Comparison of ENCODE assay signal across 8 cellular contexts in the genomic region with DNA sequence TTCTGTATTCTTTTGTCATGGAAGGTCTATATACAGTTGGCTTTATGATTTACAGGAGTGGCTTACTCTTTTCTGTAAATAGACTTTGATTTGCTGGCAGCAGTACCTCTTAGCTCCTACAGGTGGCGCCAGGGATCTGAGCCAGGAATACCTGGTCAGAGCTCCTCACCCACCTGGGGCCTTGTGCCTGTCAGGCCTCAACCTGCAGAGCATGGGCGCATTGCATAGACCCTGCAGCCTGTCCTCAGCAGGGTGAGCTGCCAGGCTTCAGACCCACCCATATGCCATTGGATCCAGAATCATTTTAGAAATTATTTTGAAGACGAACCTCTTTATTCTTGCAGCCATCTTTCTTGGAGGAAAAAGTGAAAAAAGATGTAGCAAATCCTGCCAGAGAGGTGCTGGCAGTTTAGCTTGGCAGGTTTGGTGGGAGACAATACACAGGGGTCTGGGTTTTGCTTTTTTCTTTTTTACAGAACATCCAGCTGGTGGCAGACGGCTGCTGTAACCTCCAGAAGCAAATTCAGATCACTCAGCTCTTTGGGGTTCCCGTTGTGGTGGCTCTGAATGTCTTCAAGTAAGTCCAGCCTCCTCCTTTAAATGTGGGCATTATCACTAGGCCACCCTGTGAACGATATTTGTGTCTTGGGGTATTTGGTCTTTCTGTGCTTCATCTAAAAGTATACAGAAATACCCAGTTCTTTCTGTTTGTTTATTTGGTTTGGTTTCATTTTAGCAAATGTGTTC.
A peak's percentile ranks its signal among the peaks of the same experiment; 100 is the strongest.
DNase-seq lines count a peak whose midpoint lies in the region; ATAC-seq, FAIRE-seq and TF ChIP-seq lines count a peak whose summit lies in the region.

No MANE protein-coding gene starts in this region.

- no peak overlapping the region for H3K9ac ChIP-seq in HepG2 (ENCODE audit: insufficient read depth, low read depth, low read length)

- POLR2A ChIA-PET in HepG2 (lab: Yijun Ruan, JAX): interaction anchor here (0.9 to 1.5 kb wide), 7 partner anchors 22 to 376 kb away, joined by 3 to 17 read pairs (median 4); no protein-coding TSS in a partner anchor

- CTCF ChIA-PET in HepG2 (lab: Yijun Ruan, JAX; ENCODE audit: low intra/inter-chr PET ratio, low total read pairs): interaction anchor here (0.8 to 2.7 kb wide), 6 partner anchors 73 to 320 kb away, joined by 3 to 67 read pairs (median 4); no protein-coding TSS in a partner anchor

- TF ChIP-seq EP300 in HepG2 (IDR thresholded peaks at IDR 0.05; ENCODE audit: low read depth in 2 of 2, low read length in 2 of 2) (no peak; a peak in 1 of 4 replicates), HepG2 (CRISPR knock-in tag; IDR thresholded peaks at IDR 0.05; ENCODE audit: borderline replicate concordance) (peak; percentile 33; the same call in 1 of the 2 replicates)

- TF ChIP-seq CTCF in GM12801 (IDR thresholded peaks at IDR 0.05; ENCODE audit: extremely low read depth, insufficient read length) (peak; percentile 41), HepG2 (CRISPR knock-in tag; IDR thresholded peaks at IDR 0.05) (peak; percentile 98)

- peaks cover 26 to 58% of the 10 kb centered on the region in 2 experiments for H3K36me3 ChIP-seq in HepG2 (replicated peaks in 1 of 2; ENCODE audit: control insufficient read depth in 1 of 2, insufficient read depth in 2 of 2, low read length in 2 of 2)

- H3K27me3 ChIP-seq in HepG2 (ENCODE audit: control insufficient read depth in 1 of 2, insufficient read depth in 2 of 2, low read length in 2 of 2): no peaks in the 10 kb centered on the region

- BruUV-seq in HepG2 (replicated peaks; lab: Mats Ljungman, UMichigan): TSS peak; percentile 30

- in situ Hi-C loops in HepG2 (cut with HindIII; ENCODE audit: extremely low pct_ligation_motif_present, low pct_unique_long_range_greater_than_20kb): loop anchor here (5.0 kb wide), 1 partner anchor 313 kb away; no protein-coding TSS in a partner anchor

- H3K4me2 ChIP-seq in HepG2 (ENCODE audit: low read depth, low read length): no peak overlapping the region

- H3K27ac ChIP-seq in HepG2 (ENCODE audit: extremely low read length, insufficient read depth, low read length): no peak overlapping the region

- no peaks in the 10 kb centered on the region for H4K20me1 ChIP-seq in HepG2 (ENCODE audit: insufficient read depth, low read length)

- WGBS in HepG2 (ENCODE audit: low lambda C conversion rate): 74% methylated on average over 6 of the region's 6 CpGs

- H2AFZ ChIP-seq in HepG2 (ENCODE audit: low read length): no peak overlapping the region

- peak; percentile 99 for TF ChIP-seq RAD21 in HepG2 (CRISPR knock-in tag; IDR thresholded peaks at IDR 0.05)

- H3K79me2 ChIP-seq in HepG2 (ENCODE audit: insufficient read depth, low read length): no peaks in the 10 kb centered on the region

- intact Hi-C loops in HepG2 (cut with micrococcal nuclease; ENCODE audit: unreplicated experiment): loop anchor here (1.0 to 10.0 kb wide), 5 partner anchors 50 to 321 kb away; no protein-coding TSS in a partner anchor

- TF ChIP-seq POLR2A in HepG2 (IDR thresholded peaks at IDR 0.05; ENCODE audit: insufficient read depth in 1 of 2, low read depth in 2 of 2, low read length in 2 of 2): no peak

- DNase-seq in NCI-H2081 (lab: John Stamatoyannopoulos, UW): peak; percentile 64 to 66
- DNase-seq in activated CD4-positive, CD25-positive, alpha-beta regulatory T cell (lab: John Stamatoyannopoulos, UW): peak; percentile 3 to 35 (median 17)
- peak; percentile 82 for DNase-seq in cerebellum (ENCODE audit: low spot score)
- DNase-seq in HepG2 (ENCODE audit: low spot score): peak; percentile 80
- DNase-seq in stimulated activated CD4-positive, alpha-beta T cell treated with anti-CD3 and anti-CD28 coated beads, TNF-alpha, amount 100 ng/mL, for 1 hour (ENCODE audit: low read depth in 3 of 3, low spot score in 1 of 3): peak; percentile 1 to 32 (median 31)

- no peaks in the 10 kb centered on the region for H3K9me3 ChIP-seq in HepG2 (ENCODE audit: low read length)

- peak; percentile 97 for FAIRE-seq in HepG2 (lab: Jason Lieb, UNC)

- peak; percentile 72 for ATAC-seq in HG02678 (IDR thresholded peaks at IDR 0.05; ENCODE audit: unreplicated experiment)
- peak; percentile 89 for ATAC-seq in HepG2
- ATAC-seq in HG02571 (IDR thresholded peaks at IDR 0.05; ENCODE audit: unreplicated experiment): no peak

- H3K4me3 ChIP-seq in HepG2 (replicated peaks in 1 of 3; ENCODE audit: insufficient read depth in 1 of 3, low read depth in 2 of 3, low read length in 3 of 3): no peak overlapping the region

- H3K4me1 ChIP-seq in HepG2 (ENCODE audit: insufficient read depth, low read length): peaks cover 31% of the 10 kb centered on the region

TF ChIP-seq in HepG2, 621 proteins besides CTCF, POLR2A, EP300 and RAD21 (continues in another document):
- TF ChIP-seq SATB2 (CRISPR knock-in tag; IDR thresholded peaks at IDR 0.05) (no peak), EED (CRISPR knock-in tag; IDR thresholded peaks at IDR 0.05) (no peak), ZNF18 (CRISPR knock-in tag; IDR thresholded peaks at IDR 0.05; ENCODE audit: insufficient replicate concordance) (no peak), TARDBP (CRISPR knock-in tag; IDR thresholded peaks at IDR 0.05) (no peak), ZNF562 (CRISPR knock-in tag; IDR thresholded peaks at IDR 0.05; ENCODE audit: borderline replicate concordance) (no peak), HNRNPLL (IDR thresholded peaks at IDR 0.05; ENCODE audit: low read depth, low read length, poor library complexity, severe bottlenecking) (no peak), CAMTA2 (CRISPR knock-in tag; IDR thresholded peaks at IDR 0.05; ENCODE audit: borderline replicate concordance) (no peak), ZNF782 (CRISPR knock-in tag; IDR thresholded peaks at IDR 0.05; ENCODE audit: borderline replicate concordance) (no peak), ZNF3 (CRISPR knock-in tag; IDR thresholded peaks at IDR 0.05) (no peak), NR0B2 (CRISPR knock-in tag; IDR thresholded peaks at IDR 0.05) (no peak), SALL2 (CRISPR knock-in tag; IDR thresholded peaks at IDR 0.05) (no peak; the same call in 1 of the 2 replicates), MATR3 (CRISPR knock-in tag; IDR thresholded peaks at IDR 0.05) (no peak), ZNF737 (CRISPR knock-in tag; IDR thresholded peaks at IDR 0.05; ENCODE audit: borderline replicate concordance) (no peak), CBX2 (IDR thresholded peaks at IDR 0.05; ENCODE audit: low read depth, low read length) (no peak), CBX2 (CRISPR knock-in tag; IDR thresholded peaks at IDR 0.05; ENCODE audit: low read depth) (no peak), ARNT (IDR thresholded peaks at IDR 0.05) (no peak), SMAD9 (CRISPR knock-in tag; IDR thresholded peaks at IDR 0.05) (no peak)
- TF ChIP-seq, protein P1, sequence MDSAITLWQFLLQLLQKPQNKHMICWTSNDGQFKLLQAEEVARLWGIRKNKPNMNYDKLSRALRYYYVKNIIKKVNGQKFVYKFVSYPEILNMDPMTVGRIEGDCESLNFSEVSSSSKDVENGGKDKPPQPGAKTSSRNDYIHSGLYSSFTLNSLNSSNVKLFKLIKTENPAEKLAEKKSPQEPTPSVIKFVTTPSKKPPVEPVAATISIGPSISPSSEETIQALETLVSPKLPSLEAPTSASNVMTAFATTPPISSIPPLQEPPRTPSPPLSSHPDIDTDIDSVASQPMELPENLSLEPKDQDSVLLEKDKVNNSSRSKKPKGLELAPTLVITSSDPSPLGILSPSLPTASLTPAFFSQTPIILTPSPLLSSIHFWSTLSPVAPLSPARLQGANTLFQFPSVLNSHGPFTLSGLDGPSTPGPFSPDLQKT (CRISPR knock-in tag; IDR thresholded peaks at IDR 0.05; ENCODE audit: borderline replicate concordance): no peak
- TF ChIP-seq, protein P2, sequence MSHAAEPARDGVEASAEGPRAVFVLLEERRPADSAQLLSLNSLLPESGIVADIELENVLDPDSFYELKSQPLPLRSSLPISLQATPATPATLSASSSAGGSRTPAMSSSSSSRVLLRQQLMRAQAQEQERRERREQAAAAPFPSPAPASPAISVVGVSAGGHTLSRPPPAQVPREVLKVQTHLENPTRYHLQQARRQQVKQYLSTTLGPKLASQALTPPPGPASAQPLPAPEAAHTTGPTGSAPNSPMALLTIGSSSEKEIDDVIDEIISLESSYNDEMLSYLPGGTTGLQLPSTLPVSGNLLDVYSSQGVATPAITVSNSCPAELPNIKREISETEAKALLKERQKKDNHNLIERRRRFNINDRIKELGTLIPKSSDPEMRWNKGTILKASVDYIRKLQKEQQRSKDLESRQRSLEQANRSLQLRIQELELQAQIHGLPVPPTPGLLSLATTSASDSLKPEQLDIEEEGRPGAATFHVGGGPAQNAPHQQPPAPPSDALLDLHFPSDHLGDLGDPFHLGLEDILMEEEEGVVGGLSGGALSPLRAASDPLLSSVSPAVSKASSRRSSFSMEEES (CRISPR knock-in tag; IDR thresholded peaks at IDR 0.05): peak; percentile 61; the same call in 1 of the 2 replicates
- TF ChIP-seq, protein P3, sequence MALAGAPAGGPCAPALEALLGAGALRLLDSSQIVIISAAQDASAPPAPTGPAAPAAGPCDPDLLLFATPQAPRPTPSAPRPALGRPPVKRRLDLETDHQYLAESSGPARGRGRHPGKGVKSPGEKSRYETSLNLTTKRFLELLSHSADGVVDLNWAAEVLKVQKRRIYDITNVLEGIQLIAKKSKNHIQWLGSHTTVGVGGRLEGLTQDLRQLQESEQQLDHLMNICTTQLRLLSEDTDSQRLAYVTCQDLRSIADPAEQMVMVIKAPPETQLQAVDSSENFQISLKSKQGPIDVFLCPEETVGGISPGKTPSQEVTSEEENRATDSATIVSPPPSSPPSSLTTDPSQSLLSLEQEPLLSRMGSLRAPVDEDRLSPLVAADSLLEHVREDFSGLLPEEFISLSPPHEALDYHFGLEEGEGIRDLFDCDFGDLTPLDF (CRISPR knock-in tag; IDR thresholded peaks at IDR 0.05): no peak

Comparison
In these comparisons a context has a peak if more than half of its experiments do, and no peak if none do; other contexts are left out.
1. DNase-seq: peak in every context shown above with its lines; median percentile 82 in cerebellum; 80 in HepG2; 65 in NCI-H2081; 31 in stimulated activated CD4-positive, alpha-beta T cell treated with anti-CD3 and anti-CD28 coated beads, TNF-alpha, amount 100 ng/mL, for 1 hour; 17 in activated CD4-positive, CD25-positive, alpha-beta regulatory T cell.